In the genomic region with DNA sequence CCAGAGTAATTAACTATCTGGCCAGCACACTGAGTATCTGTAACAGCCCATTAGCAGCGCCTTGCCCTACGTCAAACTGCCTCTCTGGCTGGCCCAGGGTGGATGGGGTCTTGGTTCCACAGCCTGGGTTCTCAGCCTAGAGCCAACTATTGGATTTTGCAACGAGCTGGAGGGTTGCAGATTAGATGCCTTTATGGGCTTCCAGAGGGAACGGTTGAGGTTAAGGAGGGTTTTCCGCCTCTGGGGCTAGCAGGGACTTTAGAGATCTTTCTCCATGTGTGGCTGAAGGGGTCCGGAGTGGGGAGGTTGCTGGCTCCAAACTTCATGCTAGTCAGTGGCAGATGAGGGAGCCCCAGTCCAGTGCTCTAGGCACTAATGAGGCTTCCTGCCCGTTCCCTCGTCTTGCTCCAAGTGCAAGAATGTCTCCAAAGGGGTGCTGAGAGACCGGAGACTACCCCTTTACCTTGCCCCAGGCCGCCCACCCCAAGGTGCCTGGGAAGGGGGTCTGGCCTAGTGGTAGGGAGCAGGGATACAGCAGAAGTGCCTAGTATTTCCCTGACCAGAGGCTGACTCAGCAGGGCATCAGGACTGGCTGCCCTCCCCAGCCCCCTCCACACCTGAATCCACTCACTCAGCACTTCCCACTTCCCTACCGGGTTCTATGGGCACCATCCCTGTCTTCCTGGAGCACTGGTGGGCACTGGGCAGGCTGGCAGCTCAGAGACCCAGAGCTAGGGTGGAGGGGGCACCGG, we compare ENCODE assay signal across 1 cellular context.
TF ChIP-seq lines count a peak whose summit lies in the region.

No MANE protein-coding gene starts in this region.

TF ChIP-seq in H1, 55 proteins besides CTCF, POLR2A, EP300 and RAD21:
- no peak for TF ChIP-seq SIX5 (IDR thresholded peaks at IDR 0.05; ENCODE audit: low read depth, low read length)
- TF ChIP-seq HDAC2 (IDR thresholded peaks at IDR 0.05; ENCODE audit: borderline replicate concordance in 1 of 2, low read depth in 2 of 2, low read length in 2 of 2), result no peak
- no peak for TF ChIP-seq TBP (IDR thresholded peaks at IDR 0.05; ENCODE audit: low read depth, low read length)
- no peak for TF ChIP-seq RXRA (IDR thresholded peaks at IDR 0.05; ENCODE audit: insufficient read depth, low read depth, low read length)
TF ChIP-seq in H1: peak in this region for 0.
